11 cellular contexts compared by ENCODE assay signal in genomic region chr11:88363566-88364169, GRCh38. TPM values are rescaled to one million over a fixed set of nuclear protein-coding genes. Genes with fewer than 3 reads are reported as not detected.
DNase-seq lines count a peak whose midpoint lies in the region; ATAC-seq, FAIRE-seq and TF ChIP-seq lines count a peak whose summit lies in the region.
"Had no signal": no experiment of that assay in that cellular context is flagged by ENCODE, and none has a peak within 500 bp of the region (broad histone marks: within the 10 kb centered on the region; RNA-seq: fewer than 3 reads in every experiment).

No MANE protein-coding gene starts in this region.

- TF ChIP-seq CTCF in HEK293 (tag by site-specific recombination; IDR thresholded peaks at IDR 0.05) (no peak), gastroesophageal sphincter (IDR thresholded peaks at IDR 0.05) (no peak)

- H3K27ac ChIP-seq in HEK293 (ENCODE audit: extremely low read depth, low read depth, low read length) (no peak overlapping the region), gastroesophageal sphincter (no peak overlapping the region)
- H3K27ac ChIP-seq: esophagus muscularis mucosa had no signal

- 81 to 83% methylated on average over 2 of the region's 2 CpGs for WGBS in gastroesophageal sphincter (ENCODE audit: low coverage in 1 of 2), 2 donors

- DNase-seq in DMS53 treated with DMSO at 0.1 percent for 48 hours (lab: John Stamatoyannopoulos, UW; ENCODE audit: unreplicated experiment): peak; percentile 52
- peak; percentile 60 for DNase-seq in iris pigment epithelial cell (ENCODE audit: low read depth)
- DNase-seq in anterior cingulate cortex (lab: John Stamatoyannopoulos, UW): no peak
- no peak for DNase-seq in H54 (ENCODE audit: insufficient read length, low spot score)
- no peak for DNase-seq in GDM1 (lab: John Stamatoyannopoulos, UW)
- DNase-seq: activated naive CD4-positive, alpha-beta T cell treated with anti-CD3 and anti-CD28 coated beads, Interleukin-2, amount 10 ng/mL, durations not matched to agents 7 days and 5 days; NCI-H187 had no signal

- no peak for FAIRE-seq in H54 (lab: Jason Lieb, UNC)

- H3K9me3 ChIP-seq in HEK293 (ENCODE audit: control insufficient read depth, insufficient read depth, low read depth, low read length) (no peaks in the 10 kb centered on the region), gastroesophageal sphincter (no peaks in the 10 kb centered on the region)
- H3K9me3 ChIP-seq: esophagus muscularis mucosa had no signal

- no peaks in the 10 kb centered on the region for H3K4me1 ChIP-seq in HEK293 (ENCODE audit: control insufficient read depth, insufficient read depth, low read length)
- no peaks in the 10 kb centered on the region for H3K4me1 ChIP-seq in gastroesophageal sphincter
- H3K4me1 ChIP-seq: esophagus muscularis mucosa had no signal

- H3K36me3 ChIP-seq in HEK293 (ENCODE audit: control insufficient read depth in 2 of 2, insufficient read depth in 1 of 2, low read length in 2 of 2) (no peaks in the 10 kb centered on the region), gastroesophageal sphincter (no peaks in the 10 kb centered on the region)
- H3K36me3 ChIP-seq: esophagus muscularis mucosa had no signal

- CTCF ChIA-PET in HEK293 (lab: Yijun Ruan, JAX): no interaction called here

- no peak for TF ChIP-seq EP300 in gastroesophageal sphincter (IDR thresholded peaks at IDR 0.05)

- peak; percentile 62 for ATAC-seq in SK-N-SH treated with all-trans-retinoic acid at 6 μM for 48 hours
- ATAC-seq in gastroesophageal sphincter: no peak

- H3K27me3 ChIP-seq in gastroesophageal sphincter: no peaks in the 10 kb centered on the region
- H3K27me3 ChIP-seq: esophagus muscularis mucosa had no signal

- no peak overlapping the region for H3K4me3 ChIP-seq in HEK293 (ENCODE audit: low read depth, low read length)
- H3K4me3 ChIP-seq in gastroesophageal sphincter: no peak overlapping the region
- H3K4me3 ChIP-seq: esophagus muscularis mucosa had no signal

- POLR2A ChIA-PET in HEK293 (lab: Yijun Ruan, JAX): no interaction called here

- TF ChIP-seq POLR2A in gastroesophageal sphincter (IDR thresholded peaks at IDR 0.05) (no peak), H54 (IDR thresholded peaks at IDR 0.05; ENCODE audit: low read depth, low read length) (no peak)

TF ChIP-seq in HEK293, 187 proteins besides CTCF, POLR2A, EP300 and RAD21:
- peak; percentile 91 for TF ChIP-seq ZNF510 (tag by site-specific recombination; IDR thresholded peaks at IDR 0.05; ENCODE audit: insufficient replicate concordance)
- TF ChIP-seq ZSCAN4 (tag by site-specific recombination; IDR thresholded peaks at IDR 0.05): no peak
- TF ChIP-seq, protein P1, sequence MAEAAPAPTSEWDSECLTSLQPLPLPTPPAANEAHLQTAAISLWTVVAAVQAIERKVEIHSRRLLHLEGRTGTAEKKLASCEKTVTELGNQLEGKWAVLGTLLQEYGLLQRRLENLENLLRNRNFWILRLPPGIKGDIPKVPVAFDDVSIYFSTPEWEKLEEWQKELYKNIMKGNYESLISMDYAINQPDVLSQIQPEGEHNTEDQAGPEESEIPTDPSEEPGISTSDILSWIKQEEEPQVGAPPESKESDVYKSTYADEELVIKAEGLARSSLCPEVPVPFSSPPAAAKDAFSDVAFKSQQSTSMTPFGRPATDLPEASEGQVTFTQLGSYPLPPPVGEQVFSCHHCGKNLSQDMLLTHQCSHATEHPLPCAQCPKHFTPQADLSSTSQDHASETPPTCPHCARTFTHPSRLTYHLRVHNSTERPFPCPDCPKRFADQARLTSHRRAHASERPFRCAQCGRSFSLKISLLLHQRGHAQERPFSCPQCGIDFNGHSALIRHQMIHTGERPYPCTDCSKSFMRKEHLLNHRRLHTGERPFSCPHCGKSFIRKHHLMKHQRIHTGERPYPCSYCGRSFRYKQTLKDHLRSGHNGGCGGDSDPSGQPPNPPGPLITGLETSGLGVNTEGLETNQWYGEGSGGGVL (tag by site-specific recombination; IDR thresholded peaks at IDR 0.05): no peak

TF ChIP-seq in SK-N-SH treated with all-trans-retinoic acid at 6 μM for 48 hours, 23 proteins besides CTCF, POLR2A, EP300 and RAD21:
- no peak for TF ChIP-seq BACH2 (CRISPR knock-in tag; IDR thresholded peaks at IDR 0.05; ENCODE audit: borderline replicate concordance)
TF ChIP-seq in SK-N-SH treated with all-trans-retinoic acid at 6 μM for 48 hours: peak in this region for 0.

RNA-seq across cellular contexts. Expression of gene CTSC, which starts 26.1 kb away (rescaled TPM):
- total RNA-seq in gastroesophageal sphincter: 10 to 100 TPM; 14.2 to 78.6 (median 47.9) TPM

Comparison
In these comparisons a context has a peak if more than half of its experiments do, and no peak if none do; other contexts are left out.
1. DNase-seq: peak in DMS53 treated with DMSO at 0.1 percent for 48 hours (single experiment) and iris pigment epithelial cell (single experiment); none in anterior cingulate cortex (0 of 58), H54 (single experiment) and GDM1 (single experiment).